In the genomic region with DNA sequence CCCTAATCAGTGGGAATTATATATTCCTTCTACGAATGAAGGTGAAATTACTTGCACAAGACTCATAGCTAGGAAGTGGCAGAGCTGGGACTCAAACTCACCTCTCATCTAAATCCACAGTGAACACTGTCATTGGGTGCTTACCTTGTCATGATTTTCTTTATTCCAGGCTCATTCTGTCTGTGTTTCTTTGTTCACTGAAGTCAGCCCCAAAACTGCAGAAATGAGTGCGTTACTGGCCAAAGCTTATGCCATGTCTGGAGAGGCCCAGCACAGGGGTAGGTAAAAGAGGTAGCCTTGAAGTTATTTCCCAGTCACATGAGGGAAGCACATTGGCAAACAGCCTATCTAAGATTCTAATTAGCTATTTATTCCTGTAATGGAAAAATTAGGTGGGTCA, we compare ENCODE assay signal across 15 cellular contexts. TPM values are rescaled to one million over a fixed set of nuclear protein-coding genes. Genes with fewer than 3 reads are reported as not detected.
DNase-seq lines count a peak whose midpoint lies in the region; TF ChIP-seq lines count a peak whose summit lies in the region.
"Had no signal": no experiment of that assay in that cellular context is flagged by ENCODE, and none has a peak within 500 bp of the region (broad histone marks: within the 10 kb centered on the region; RNA-seq: fewer than 3 reads in every experiment).

No MANE protein-coding gene starts in this region.

- intact Hi-C loops in posterior cingulate gyrus (cut with DNase I), result no loop called here

- H3K4ac ChIP-seq in trophoblast cell (ENCODE audit: low read depth, low read length), result no peak overlapping the region

- no peak overlapping the region for H2AK5ac ChIP-seq in trophoblast cell (ENCODE audit: low read length)

- no peaks in the 10 kb centered on the region for H3K79me2 ChIP-seq in trophoblast cell (ENCODE audit: control insufficient read depth, insufficient read depth, low read length, poor library complexity)

- H3K4me1 Mint-ChIP-seq in progenitor cell of endocrine pancreas (ENCODE audit: low read depth), result peaks cover 32% of the 10 kb centered on the region
- H3K4me1 Mint-ChIP-seq: B cell had no signal

- H3K18ac ChIP-seq in trophoblast cell (ENCODE audit: low read length), result no peak overlapping the region

- no peak overlapping the region for H3K4me3 ChIP-seq in H7 (ENCODE audit: insufficient read depth, low read depth, low read length)
- no peak overlapping the region for H3K4me3 ChIP-seq in trophoblast cell (ENCODE audit: low read depth, low read length)
- H3K4me3 ChIP-seq: GM12878, GM23338 had no signal

- no peak overlapping the region for H4K91ac ChIP-seq in trophoblast cell (ENCODE audit: low read depth, low read length)

- H3K4me1 ChIP-seq in trophoblast cell (ENCODE audit: control insufficient read depth in 1 of 2, insufficient read depth in 2 of 2, low read length in 2 of 2), result peaks cover 5% of the 10 kb centered on the region in 2 experiments

- no peak for TF ChIP-seq CTCF in progenitor cell of endocrine pancreas (IDR thresholded peaks at IDR 0.05; ENCODE audit: unreplicated experiment)

- H2AFZ ChIP-seq in trophoblast cell (ENCODE audit: insufficient read depth, low read length, poor library complexity), result no peak overlapping the region
- H2AFZ ChIP-seq: GM23338 had no signal

- no peak overlapping the region for H3K14ac ChIP-seq in trophoblast cell (ENCODE audit: low read length)

- no peak overlapping the region for H2BK12ac ChIP-seq in trophoblast cell (ENCODE audit: low read length)

- H3K27ac Mint-ChIP-seq in progenitor cell of endocrine pancreas, result peak overlapping the region; percentile 41
- H3K27ac Mint-ChIP-seq: B cell; CD4-positive, alpha-beta T cell; GM23338; H9 had no signal

- WGBS in trophoblast cell (ENCODE audit: extremely low coverage, insufficient coverage, insufficient read length), result no CpG with 5 or more reads among the region's 2 CpGs

- no peak overlapping the region for H3K4me2 ChIP-seq in trophoblast cell (ENCODE audit: low read length)
- H3K4me2 ChIP-seq: GM23338 had no signal

- no peak overlapping the region for H2BK5ac ChIP-seq in trophoblast cell (ENCODE audit: low read depth, low read length, poor library complexity)

- H3K23ac ChIP-seq in trophoblast cell (ENCODE audit: low read length), result no peak overlapping the region

- DNase-seq in caudate nucleus (lab: John Stamatoyannopoulos, UW) (peak in 1 of 61 donors; percentile 2), medulla oblongata (ENCODE audit: extremely low spot score) (peak; percentile 37), progenitor cell of endocrine pancreas (ENCODE audit: low spot score, unreplicated experiment) (no peak), H7 (no peak), trophoblast cell (no peak), posterior cingulate gyrus (no peak)
- DNase-seq in NK-92 treated with Interleukin-12 subunit alpha and Interleukin-12 subunit beta, amount 100 ng/mL, for 24 hours (lab: John Stamatoyannopoulos, UW), result no peak
- DNase-seq: Calu3; CD4-positive, alpha-beta T cell; DMS79; H9 had no signal

- no peaks in the 10 kb centered on the region for H3K27me3 Mint-ChIP-seq in progenitor cell of endocrine pancreas

- no peak overlapping the region for H3K9ac ChIP-seq in trophoblast cell (ENCODE audit: low read length)

- H2BK120ac ChIP-seq in trophoblast cell (ENCODE audit: insufficient read depth, low read length, poor library complexity), result no peak overlapping the region

- peaks cover 7% of the 10 kb centered on the region for H3K9me3 Mint-ChIP-seq in progenitor cell of endocrine pancreas (ENCODE audit: low read depth)
- H3K9me3 Mint-ChIP-seq: CD4-positive, alpha-beta T cell; GM23338; H9 had no signal

- no peak overlapping the region for H3K4me3 Mint-ChIP-seq in progenitor cell of endocrine pancreas (ENCODE audit: low read depth)
- H3K4me3 Mint-ChIP-seq: B cell; CD4-positive, alpha-beta T cell; GM23338; H9 had no signal

- H3K27ac ChIP-seq in caudate nucleus (ENCODE audit: low read depth, low read length) (peak overlapping the region; percentile 92), trophoblast cell (ENCODE audit: low read depth, low read length) (no peak overlapping the region)

- no peaks in the 10 kb centered on the region for H3K27me3 ChIP-seq in H7 (ENCODE audit: control insufficient read depth, insufficient read depth, low read length)
- H3K27me3 ChIP-seq in trophoblast cell (ENCODE audit: insufficient read depth, low read length), result no peaks in the 10 kb centered on the region

- H3K9me3 ChIP-seq in trophoblast cell (ENCODE audit: insufficient read depth, low read depth, low read length), result no peaks in the 10 kb centered on the region

- H4K8ac ChIP-seq in trophoblast cell (ENCODE audit: low read depth, low read length), result no peak overlapping the region

- peaks cover 7% of the 10 kb centered on the region for H3K36me3 Mint-ChIP-seq in progenitor cell of endocrine pancreas (ENCODE audit: insufficient read depth)

- peaks cover 5% of the 10 kb centered on the region for H3K79me1 ChIP-seq in trophoblast cell (ENCODE audit: low read length)

- H4K12ac ChIP-seq in trophoblast cell (ENCODE audit: low read depth, low read length), result no peak overlapping the region

- no peaks in the 10 kb centered on the region for H3K36me3 ChIP-seq in H7 (replicated peaks; ENCODE audit: control insufficient read depth, insufficient read depth, low read length)
- no peaks in the 10 kb centered on the region for H3K36me3 ChIP-seq in trophoblast cell (ENCODE audit: control insufficient read depth in 1 of 2, insufficient read depth in 2 of 2, low read length in 2 of 2)

RNA-seq across cellular contexts. Expression of gene TTC23L, which starts 29.8 kb away (rescaled TPM):
- 2.8 and 2.9 TPM in 2 replicates for total RNA-seq in progenitor cell of endocrine pancreas
- 0.55 and 1.4 TPM in 2 replicates for total RNA-seq in H7 (2014; rRNA removed; shearing (Covaris generic))
- polyA plus RNA-seq in trophoblast cell (2013), result 0.39 and 0.51 TPM in 2 replicates
- total RNA-seq: G401 had no signal
- polyA plus RNA-seq: GM12878 had no signal

RNA-seq across cellular contexts. Expression of gene RAD1, which starts 46.6 kb away (rescaled TPM):
- total RNA-seq in progenitor cell of endocrine pancreas, result 32.4 and 33.7 TPM in 2 replicates
- total RNA-seq in H7 (2014; rRNA removed; shearing (Covaris generic)), result 47.8 and 54.2 TPM in 2 replicates
- polyA plus RNA-seq in trophoblast cell (2013), result 29.7 and 31.0 TPM in 2 replicates

RNA-seq across cellular contexts. Expression of gene BRIX1, which starts 46.8 kb away (rescaled TPM):
- 30.6 and 31.4 TPM in 2 replicates for total RNA-seq in progenitor cell of endocrine pancreas
- 73.4 and 73.9 TPM in 2 replicates for total RNA-seq in H7 (2014; rRNA removed; shearing (Covaris generic))
- polyA plus RNA-seq in trophoblast cell (2013), result 49.2 and 53.1 TPM in 2 replicates
